Comparison of ENCODE assay signal across 27 cellular contexts in genomic region chr3:18645603-18646002, GRCh38.
DNase-seq lines count a peak whose midpoint lies in the region; ATAC-seq and TF ChIP-seq lines count a peak whose summit lies in the region.
"Had no signal": no experiment of that assay in that cellular context is flagged by ENCODE, and none has a peak within 500 bp of the region (broad histone marks: within the 10 kb centered on the region; RNA-seq: fewer than 3 reads in every experiment).

No MANE protein-coding gene starts in this region.

- peak overlapping the region; percentile 48 for H3K27ac Mint-ChIP-seq in activated naive CD4-positive, alpha-beta T cell treated with anti-CD3 and anti-CD28 coated beads for 36 hours
- H3K27ac Mint-ChIP-seq in activated naive CD4-positive, alpha-beta T cell treated with anti-CD3 and anti-CD28 coated beads, Interleukin-2, amount 10 ng/mL, durations not matched to agents 7 days and 5 days = no peak overlapping the region
- peak overlapping the region; percentile 80 for H3K27ac Mint-ChIP-seq in activated T-helper 2 cell treated with anti-CD3 and anti-CD28 coated beads, Interferon-gamma antibody, Interleukin-2, Interleukin-4, amounts not matched to agents 10 μg/mL and 5 μg/mL and 100 μg/mL, durations not matched to agents 14 hours and 24 hours and 36 hours
- H3K27ac Mint-ChIP-seq: neural progenitor cell had no signal

- H3K27me3 Mint-ChIP-seq in activated naive CD4-positive, alpha-beta T cell treated with anti-CD3 and anti-CD28 coated beads for 36 hours (ENCODE audit: low read depth) = no peaks in the 10 kb centered on the region
- H3K27me3 Mint-ChIP-seq in activated naive CD4-positive, alpha-beta T cell treated with anti-CD3 and anti-CD28 coated beads, Interleukin-2, amount 10 ng/mL, durations not matched to agents 7 days and 5 days = no peaks in the 10 kb centered on the region
- no peaks in the 10 kb centered on the region for H3K27me3 Mint-ChIP-seq in activated T-helper 2 cell treated with anti-CD3 and anti-CD28 coated beads, Interferon-gamma antibody, Interleukin-2, Interleukin-4, amounts not matched to agents 10 μg/mL and 5 μg/mL and 100 μg/mL, durations not matched to agents 14 hours and 24 hours and 36 hours (ENCODE audit: low read depth)

- ATAC-seq in left cardiac atrium = no peak
- ATAC-seq: heart left ventricle had no signal

- in situ Hi-C loops in GM13976 (cut with MboI; ENCODE audit: low sequenced_read_pairs, unreplicated experiment) = no loop called here

- DNase-seq in activated CD4-positive, alpha-beta T cell treated with anti-CD3 and anti-CD28 coated beads for 24 hours (ENCODE audit: low read depth in 2 of 2) = peak; percentile 25 to 44
- no peak for DNase-seq in activated CD4-positive, alpha-beta T cell treated with anti-CD3 and anti-CD28 coated beads, Interleukin-2, amount 50 U/mL, for 1 hour
- DNase-seq in activated naive CD4-positive, alpha-beta T cell treated with anti-CD3 and anti-CD28 coated beads for 36 hours = peak; percentile 82
- DNase-seq in activated naive CD4-positive, alpha-beta T cell treated with anti-CD3 and anti-CD28 coated beads, Interleukin-2, amount 10 ng/mL, durations not matched to agents 7 days and 5 days = no peak
- no peak for DNase-seq in activated T-helper 2 cell treated with anti-CD3 and anti-CD28 coated beads, Interferon-gamma antibody, Interleukin-2, Interleukin-4, amounts not matched to agents 10 μg/mL and 5 μg/mL and 100 μg/mL, durations not matched to agents 14 hours and 24 hours and 36 hours (ENCODE audit: low spot score)
- peak; percentile 52 to 56 for DNase-seq in stimulated activated CD4-positive, alpha-beta T cell treated with anti-CD3 and anti-CD28 coated beads, Interleukin-4, amount 100 ng/mL, for 48 hours (ENCODE audit: low read depth in 2 of 2)
- DNase-seq in left cardiac atrium (no peak), GM13976 (ENCODE audit: low spot score) (no peak)
- DNase-seq: 8988T; activated effector memory CD4-positive, alpha-beta T cell treated with anti-CD3 and anti-CD28 coated beads, Interleukin-2, amount 50 U/mL, for 16 hours; amniotic stem cell; brain microvascular endothelial cell; COR-L47; HCEC 1CT; heart left ventricle; islet precursor cell; KG1; left ventricle myocardium inferior; mesendoderm; MG63; NCI-H1105; NCI-H187 treated with DMSO at 0.1 percent for 48 hours; NCI-H2171; SIG-M5; thyroid gland; uterus had no signal

- peaks cover 2% of the 10 kb centered on the region for H3K36me3 Mint-ChIP-seq in activated naive CD4-positive, alpha-beta T cell treated with anti-CD3 and anti-CD28 coated beads for 36 hours (ENCODE audit: low read depth)
- peaks cover 27% of the 10 kb centered on the region for H3K36me3 Mint-ChIP-seq in activated naive CD4-positive, alpha-beta T cell treated with anti-CD3 and anti-CD28 coated beads, Interleukin-2, amount 10 ng/mL, durations not matched to agents 7 days and 5 days
- H3K36me3 Mint-ChIP-seq in activated T-helper 2 cell treated with anti-CD3 and anti-CD28 coated beads, Interferon-gamma antibody, Interleukin-2, Interleukin-4, amounts not matched to agents 10 μg/mL and 5 μg/mL and 100 μg/mL, durations not matched to agents 14 hours and 24 hours and 36 hours (ENCODE audit: low read depth) = peaks cover 33% of the 10 kb centered on the region
- H3K36me3 Mint-ChIP-seq: neural progenitor cell had no signal

- peaks cover 6% of the 10 kb centered on the region for H3K9me3 Mint-ChIP-seq in activated naive CD4-positive, alpha-beta T cell treated with anti-CD3 and anti-CD28 coated beads for 36 hours
- H3K9me3 Mint-ChIP-seq in activated naive CD4-positive, alpha-beta T cell treated with anti-CD3 and anti-CD28 coated beads, Interleukin-2, amount 10 ng/mL, durations not matched to agents 7 days and 5 days = peaks cover 26% of the 10 kb centered on the region
- H3K9me3 Mint-ChIP-seq in activated T-helper 2 cell treated with anti-CD3 and anti-CD28 coated beads, Interferon-gamma antibody, Interleukin-2, Interleukin-4, amounts not matched to agents 10 μg/mL and 5 μg/mL and 100 μg/mL, durations not matched to agents 14 hours and 24 hours and 36 hours = peaks cover 22% of the 10 kb centered on the region
- H3K9me3 Mint-ChIP-seq: neural progenitor cell had no signal

- CTCF ChIA-PET in activated naive CD4-positive, alpha-beta T cell treated with anti-CD3 and anti-CD28 coated beads for 36 hours (lab: Charles Lee) = interaction anchor here (1.1 to 1.2 kb wide), 3 partner anchors 26 to 86 kb away, joined by 3 read pairs; no protein-coding TSS in a partner anchor
- CTCF ChIA-PET in activated naive CD4-positive, alpha-beta T cell treated with anti-CD3 and anti-CD28 coated beads, Interleukin-2, amount 10 ng/mL, durations not matched to agents 7 days and 5 days (lab: Charles Lee) = interaction anchor here (1.4 kb wide), 1 partner anchor 86 kb away, joined by 3 read pairs; no protein-coding TSS in a partner anchor

- intact Hi-C loops in activated naive CD4-positive, alpha-beta T cell treated with anti-CD3 and anti-CD28 coated beads for 36 hours (cut with micrococcal nuclease) = loop anchor here (1.0 to 5.0 kb wide), 4 partner anchors 34 to 218 kb away; partner anchors contain the start of gene SATB1
- intact Hi-C loops in activated T-helper 2 cell treated with anti-CD3 and anti-CD28 coated beads, Interferon-gamma antibody, Interleukin-2, Interleukin-4, amounts not matched to agents 10 μg/mL and 5 μg/mL and 100 μg/mL, durations not matched to agents 14 hours and 24 hours and 36 hours (cut with micrococcal nuclease) = loop anchor here (1.0 to 10.0 kb wide), 3 partner anchors 34 to 441 kb away; no protein-coding TSS in a partner anchor
- intact Hi-C loops in left cardiac atrium (cut with DNase I) = no loop called here

- no peak for TF ChIP-seq CTCF in GM13976 (IDR thresholded peaks at IDR 0.05; ENCODE audit: borderline replicate concordance, control extremely low read depth, extremely low read depth, insufficient read depth, missing control alignments)

- peaks cover 78% of the 10 kb centered on the region for H3K4me1 Mint-ChIP-seq in activated naive CD4-positive, alpha-beta T cell treated with anti-CD3 and anti-CD28 coated beads for 36 hours (ENCODE audit: low read depth)
- H3K4me1 Mint-ChIP-seq in activated naive CD4-positive, alpha-beta T cell treated with anti-CD3 and anti-CD28 coated beads, Interleukin-2, amount 10 ng/mL, durations not matched to agents 7 days and 5 days = peaks cover 67% of the 10 kb centered on the region
- peaks cover 83% of the 10 kb centered on the region for H3K4me1 Mint-ChIP-seq in activated T-helper 2 cell treated with anti-CD3 and anti-CD28 coated beads, Interferon-gamma antibody, Interleukin-2, Interleukin-4, amounts not matched to agents 10 μg/mL and 5 μg/mL and 100 μg/mL, durations not matched to agents 14 hours and 24 hours and 36 hours (ENCODE audit: low read depth)
- H3K4me1 Mint-ChIP-seq: neural progenitor cell had no signal

- H3K4me3 Mint-ChIP-seq in activated naive CD4-positive, alpha-beta T cell treated with anti-CD3 and anti-CD28 coated beads for 36 hours = no peak overlapping the region
- H3K4me3 Mint-ChIP-seq in activated naive CD4-positive, alpha-beta T cell treated with anti-CD3 and anti-CD28 coated beads, Interleukin-2, amount 10 ng/mL, durations not matched to agents 7 days and 5 days = no peak overlapping the region
- peak overlapping the region; percentile 1 for H3K4me3 Mint-ChIP-seq in activated T-helper 2 cell treated with anti-CD3 and anti-CD28 coated beads, Interferon-gamma antibody, Interleukin-2, Interleukin-4, amounts not matched to agents 10 μg/mL and 5 μg/mL and 100 μg/mL, durations not matched to agents 14 hours and 24 hours and 36 hours (ENCODE audit: low read depth)
- H3K4me3 Mint-ChIP-seq: neural progenitor cell had no signal

Comparison
In these comparisons a context has a peak if more than half of its experiments do, and no peak if none do; other contexts are left out.
1. DNase-seq: peak in activated CD4-positive, alpha-beta T cell treated with anti-CD3 and anti-CD28 coated beads for 24 hours (2 of 2), activated naive CD4-positive, alpha-beta T cell treated with anti-CD3 and anti-CD28 coated beads for 36 hours (single experiment) and stimulated activated CD4-positive, alpha-beta T cell treated with anti-CD3 and anti-CD28 coated beads, Interleukin-4, amount 100 ng/mL, for 48 hours (2 of 2); none in activated CD4-positive, alpha-beta T cell treated with anti-CD3 and anti-CD28 coated beads, Interleukin-2, amount 50 U/mL, for 1 hour (single experiment), activated naive CD4-positive, alpha-beta T cell treated with anti-CD3 and anti-CD28 coated beads, Interleukin-2, amount 10 ng/mL, durations not matched to agents 7 days and 5 days (single experiment), activated T-helper 2 cell treated with anti-CD3 and anti-CD28 coated beads, Interferon-gamma antibody, Interleukin-2, Interleukin-4, amounts not matched to agents 10 μg/mL and 5 μg/mL and 100 μg/mL, durations not matched to agents 14 hours and 24 hours and 36 hours (single experiment), left cardiac atrium (single experiment) and GM13976 (single experiment).
2. intact Hi-C loops: an anchor here in activated naive CD4-positive, alpha-beta T cell treated with anti-CD3 and anti-CD28 coated beads for 36 hours (1.0 to 5.0 kb wide) and activated T-helper 2 cell treated with anti-CD3 and anti-CD28 coated beads, Interferon-gamma antibody, Interleukin-2, Interleukin-4, amounts not matched to agents 10 μg/mL and 5 μg/mL and 100 μg/mL, durations not matched to agents 14 hours and 24 hours and 36 hours (1.0 to 10.0 kb wide); none called in left cardiac atrium.